In the genomic region with DNA sequence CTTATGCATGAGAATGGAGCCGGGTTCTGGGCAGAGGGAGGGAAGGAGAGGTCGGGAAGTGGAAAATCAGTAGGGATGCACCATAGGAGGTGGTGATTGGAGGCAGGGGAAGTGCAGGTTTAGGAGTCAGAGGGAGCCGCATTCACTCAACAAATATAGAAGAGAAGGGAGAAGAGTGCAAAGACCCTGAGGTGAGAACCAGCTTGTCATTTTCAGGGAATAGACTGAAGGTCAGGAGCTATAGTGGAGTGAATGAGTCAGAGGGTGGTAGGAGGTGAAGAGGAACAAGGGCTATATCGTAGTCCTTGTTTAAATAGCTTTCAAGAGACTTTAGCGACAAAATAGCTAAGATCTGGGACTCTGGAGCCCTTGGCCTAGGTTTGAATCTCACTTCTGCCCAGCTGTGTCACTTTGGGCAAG, we compare ENCODE assay signal across 8 cellular contexts. TPM values are rescaled to one million over a fixed set of nuclear protein-coding genes. Genes with fewer than 3 reads are reported as not detected.
DNase-seq lines count a peak whose midpoint lies in the region; ATAC-seq and TF ChIP-seq lines count a peak whose summit lies in the region.
"Had no signal": no experiment of that assay in that cellular context is flagged by ENCODE, and none has a peak within 500 bp of the region (broad histone marks: within the 10 kb centered on the region; RNA-seq: fewer than 3 reads in every experiment).

No MANE protein-coding gene starts in this region.

- POLR2A ChIA-PET in IMR-90 (lab: Charles Lee; ENCODE audit: unreplicated experiment): no interaction called here
- POLR2A ChIA-PET in activated CD8-positive, alpha-beta T cell treated with anti-CD3 and anti-CD28 coated beads for 36 hours (lab: Charles Lee): interaction anchor here (0.6 to 3.6 kb wide), 16 partner anchors 13 to 594 kb away, joined by 3 to 22 read pairs (median 6); a partner anchor contains a TSS

- H3K27me3 Mint-ChIP-seq in activated CD8-positive, alpha-beta T cell treated with anti-CD3 and anti-CD28 coated beads for 36 hours: no peaks in the 10 kb centered on the region

- no peak for TF ChIP-seq RAD21 in IMR-90 (IDR thresholded peaks at IDR 0.05; ENCODE audit: low read length)

- H3K4me2 ChIP-seq in IMR-90 (ENCODE audit: low read depth, low read length): peak overlapping the region; percentile 86

- H3K27me3 ChIP-seq in IMR-90 (ENCODE audit: control insufficient read depth, insufficient read depth, low read length): no peaks in the 10 kb centered on the region
- no peaks in the 10 kb centered on the region for H3K27me3 ChIP-seq in iPS-20b (ENCODE audit: insufficient read depth, low read length)
- H3K27me3 ChIP-seq in stomach smooth muscle (ENCODE audit: control insufficient read depth in 1 of 2, insufficient read depth in 2 of 2, low read length in 2 of 2): no peaks in the 10 kb centered on the region

- peak; percentile 29 for DNase-seq in IMR-90
- peak; percentile 36 for DNase-seq in activated CD8-positive, alpha-beta T cell treated with anti-CD3 and anti-CD28 coated beads for 36 hours
- DNase-seq in pons (ENCODE audit: low spot score): no peak
- no peak for DNase-seq in cerebellar cortex (ENCODE audit: low spot score)

- H2BK5ac ChIP-seq in IMR-90 (ENCODE audit: low read depth, low read length, poor library complexity, severe bottlenecking): no peak overlapping the region

- WGBS in IMR-90 (ENCODE audit: extremely low coverage in 2 of 2, insufficient read length in 1 of 2), 2 experiments: 9% methylated on average over 4 of the region's 5 CpGs; no CpG with 5 or more reads in 1 of the 2 experiments

- H3K4me1 ChIP-seq in IMR-90 (ENCODE audit: control insufficient read depth, insufficient read depth, low read length): peaks cover 6% of the 10 kb centered on the region
- peaks cover 4% of the 10 kb centered on the region; the same call in 1 of the 2 replicates for H3K4me1 ChIP-seq in iPS-20b (ENCODE audit: insufficient read depth, low read length)
- peaks cover 15% of the 10 kb centered on the region for H3K4me1 ChIP-seq in stomach smooth muscle (ENCODE audit: control insufficient read depth, insufficient read depth, low read length)

- in situ Hi-C loops in IMR-90 (cut with MboI; ENCODE audit: low sequenced_read_pairs): no loop called here

- H3K9ac ChIP-seq in IMR-90 (ENCODE audit: low read depth, low read length): peak overlapping the region; percentile 47
- H3K9ac ChIP-seq in iPS-20b (ENCODE audit: low read depth, low read length): peak overlapping the region; percentile 54; the same call in 1 of the 2 replicates
- H3K9ac ChIP-seq in stomach smooth muscle (ENCODE audit: low read length in 2 of 2): peak overlapping the region; percentile 83 to 95

- H4K8ac ChIP-seq in IMR-90 (ENCODE audit: low read depth in 2 of 2, low read length in 2 of 2): peak overlapping the region in 1 of 2 experiments; percentile 59; a peak in 3 of 4 replicates

- no peak overlapping the region for H4K5ac ChIP-seq in IMR-90 (ENCODE audit: low read depth, low read length)

- H2AK9ac ChIP-seq in IMR-90 (replicated peaks; ENCODE audit: low read depth, low read length, poor library complexity): peak overlapping the region; percentile 73

- H3K18ac ChIP-seq in IMR-90 (ENCODE audit: low read depth, low read length): no peak overlapping the region

- peaks cover 9% of the 10 kb centered on the region; the same call in 1 of the 2 replicates for H4K20me1 ChIP-seq in IMR-90 (ENCODE audit: insufficient read depth, low read length)

- H3K36me3 Mint-ChIP-seq in activated CD8-positive, alpha-beta T cell treated with anti-CD3 and anti-CD28 coated beads for 36 hours (ENCODE audit: low read depth): peaks cover 19% of the 10 kb centered on the region

- H3K4ac ChIP-seq in IMR-90 (ENCODE audit: low read depth, low read length): peak overlapping the region; percentile 17; the same call in 1 of the 2 replicates

- peak overlapping the region; percentile 98 for H2AFZ ChIP-seq in IMR-90 (replicated peaks; ENCODE audit: low read length, poor library complexity)

- CTCF ChIA-PET in IMR-90 (lab: Yijun Ruan, JAX): interaction anchor here (0.6 to 2.0 kb wide), 4 partner anchors 12 to 485 kb away, joined by 3 to 6 read pairs (median 4); a partner anchor contains a TSS
- CTCF ChIA-PET in activated CD8-positive, alpha-beta T cell treated with anti-CD3 and anti-CD28 coated beads for 36 hours (lab: Charles Lee): interaction anchor here (1.0 to 4.0 kb wide), 13 partner anchors 13 to 169 kb away, joined by 4 to 32 read pairs (median 6); a partner anchor contains a TSS

- H3K36me3 ChIP-seq in IMR-90 (ENCODE audit: control insufficient read depth, insufficient read depth, low read length) (no peaks in the 10 kb centered on the region; the same call in 1 of the 2 replicates), iPS-20b (ENCODE audit: insufficient read depth, low read depth, low read length) (no peaks in the 10 kb centered on the region), stomach smooth muscle (ENCODE audit: control insufficient read depth in 2 of 2, insufficient read depth in 2 of 2, low read length in 2 of 2) (peaks cover 0 to 3% of the 10 kb centered on the region in 2 donors)

- no peak overlapping the region for H4K91ac ChIP-seq in IMR-90 (ENCODE audit: insufficient read depth, low read depth, low read length)

- H2BK120ac ChIP-seq in IMR-90 (ENCODE audit: low read depth, low read length): no peak overlapping the region

- no peak overlapping the region for H2BK20ac ChIP-seq in IMR-90 (ENCODE audit: low read depth, low read length)

- TF ChIP-seq CTCF in IMR-90 (conservative IDR thresholded peaks at IDR 0.05; ENCODE audit: low read depth, low read length): no peak
- TF ChIP-seq CTCF in activated CD8-positive, alpha-beta T cell treated with anti-CD3 and anti-CD28 coated beads for 36 hours (IDR thresholded peaks at IDR 0.05): no peak

- H2AK5ac ChIP-seq in IMR-90 (ENCODE audit: low read depth, low read length): peak overlapping the region; percentile 77; the same call in 1 of the 2 replicates

- H3K4me1 Mint-ChIP-seq in activated CD8-positive, alpha-beta T cell treated with anti-CD3 and anti-CD28 coated beads for 36 hours (ENCODE audit: low read depth): peaks cover 50% of the 10 kb centered on the region

- intact Hi-C loops in IMR-90 (cut with micrococcal nuclease): loop anchor here (2.0 kb wide), 1 partner anchor 28 kb away; a partner anchor contains a TSS
- intact Hi-C loops in activated CD8-positive, alpha-beta T cell treated with anti-CD3 and anti-CD28 coated beads for 36 hours (cut with micrococcal nuclease): loop anchor here (2.0 kb wide), 1 partner anchor 14 kb away; no protein-coding TSS in a partner anchor

- no peak overlapping the region for H3K56ac ChIP-seq in IMR-90 (ENCODE audit: extremely low read depth, insufficient read depth, low read length)

- no peak overlapping the region for H2BK15ac ChIP-seq in IMR-90 (ENCODE audit: low read depth, low read length)

- dilution Hi-C loops in IMR-90 (cut with HindIII; ENCODE audit: low sequenced_read_pairs, unreplicated experiment): no loop called here

- peak overlapping the region; percentile 96 for H3K27ac Mint-ChIP-seq in activated CD8-positive, alpha-beta T cell treated with anti-CD3 and anti-CD28 coated beads for 36 hours

- BruUV-seq in IMR-90 (replicated peaks; lab: Mats Ljungman, UMichigan): no TSS peak

- peak overlapping the region; percentile 31 for H3K23ac ChIP-seq in IMR-90 (ENCODE audit: low read depth, low read length)

- H3K9me1 ChIP-seq in IMR-90 (ENCODE audit: insufficient read depth, low read length): peaks cover 10% of the 10 kb centered on the region

- no peak for TF ChIP-seq POLR2A in IMR-90 (IDR thresholded peaks at IDR 0.05; ENCODE audit: low read depth, low read length)

- peak overlapping the region; percentile 92 for H3K4me3 Mint-ChIP-seq in activated CD8-positive, alpha-beta T cell treated with anti-CD3 and anti-CD28 coated beads for 36 hours

- H3K27ac ChIP-seq in IMR-90 (ENCODE audit: insufficient read depth, low read length) (peak overlapping the region; percentile 8; the same call in 1 of the 2 replicates), iPS-20b (ENCODE audit: low read length) (peak overlapping the region; percentile 35), stomach smooth muscle (ENCODE audit: low read length) (peak overlapping the region; percentile 98)

- H3K9me3 Mint-ChIP-seq in activated CD8-positive, alpha-beta T cell treated with anti-CD3 and anti-CD28 coated beads for 36 hours: no peaks in the 10 kb centered on the region

- peak overlapping the region; percentile 74 for H3K4me3 ChIP-seq in IMR-90 (ENCODE audit: insufficient read depth, low read depth, low read length)
- H3K4me3 ChIP-seq in iPS-20b (ENCODE audit: low read length): peak overlapping the region; percentile 69
- peak overlapping the region; percentile 78 to 93 for H3K4me3 ChIP-seq in stomach smooth muscle (ENCODE audit: low read length in 2 of 2)

- ATAC-seq in IMR-90 (ENCODE audit: low read depth) (no peak), GM21576 (IDR thresholded peaks at IDR 0.05; ENCODE audit: unreplicated experiment) (no peak)
- ATAC-seq in activated CD8-positive, alpha-beta T cell treated with anti-CD3 and anti-CD28 coated beads for 36 hours: no peak

- H3K14ac ChIP-seq in IMR-90 (replicated peaks; ENCODE audit: low read depth, low read length): peak overlapping the region; percentile 42

- no peaks in the 10 kb centered on the region for H3K9me3 ChIP-seq in IMR-90 (ENCODE audit: control insufficient read depth, insufficient read depth, low read length)
- no peaks in the 10 kb centered on the region for H3K9me3 ChIP-seq in iPS-20b (ENCODE audit: insufficient read depth, low read depth, low read length)
- no peaks in the 10 kb centered on the region for H3K9me3 ChIP-seq in stomach smooth muscle (ENCODE audit: control insufficient read depth in 2 of 2, low read length in 2 of 2)

- H3K79me1 ChIP-seq in IMR-90 (ENCODE audit: low read depth in 1 of 2, low read length in 2 of 2): peaks cover 8 to 18% of the 10 kb centered on the region in 2 experiments; a peak in 3 of 4 replicates

RNA-seq across cellular contexts. Expression of a gene that starts 0.8 kb away (rescaled TPM):
- 7.9 and 8.3 TPM in 2 replicates for total RNA-seq in IMR-90 (2012; rRNA removed)
- 21.4 and 25.9 TPM in 2 replicates for polyA plus RNA-seq in IMR-90 (2012; rRNA removed)
- polyA plus RNA-seq in IMR-90 (2012; cell fraction: cytosol; rRNA removed): 49.0 and 50.2 TPM in 2 replicates
- 34.1 and 62.8 TPM in 2 replicates for polyA plus RNA-seq in IMR-90 (2012; cell fraction: nucleus; rRNA removed; ENCODE audit: low replicate concordance)
- 10 to 100 TPM; 39.7 to 42.3 TPM for total RNA-seq in activated CD8-positive, alpha-beta T cell treated with anti-CD3 and anti-CD28 coated beads for 36 hours

RNA-seq across cellular contexts. Expression of a gene that starts 3.6 kb away (rescaled TPM):
- not detected in 2 replicates for total RNA-seq in IMR-90 (2012; rRNA removed)
- polyA plus RNA-seq in IMR-90 (2012; rRNA removed): 0.44 TPM in 1 of 2 replicates, not detected in the other
- 0.24 and 1.6 TPM in 2 replicates for polyA plus RNA-seq in IMR-90 (2012; cell fraction: cytosol; rRNA removed)
- polyA plus RNA-seq in IMR-90 (2012; cell fraction: nucleus; rRNA removed; ENCODE audit: low replicate concordance): 0.64 TPM in 1 of 2 replicates, not detected in the other
- total RNA-seq in activated CD8-positive, alpha-beta T cell treated with anti-CD3 and anti-CD28 coated beads for 36 hours: not detected
- total RNA-seq: activated CD8-positive, alpha-beta memory T cell treated with anti-CD3 and anti-CD28 coated beads for 36 hours had no signal

RNA-seq across cellular contexts. Expression of a gene that starts 20.1 kb away (rescaled TPM):
- 50.5 and 54.1 TPM in 2 replicates for total RNA-seq in IMR-90 (2012; rRNA removed)
- polyA plus RNA-seq in IMR-90 (2012; rRNA removed): 60.2 and 62.7 TPM in 2 replicates
- polyA plus RNA-seq in IMR-90 (2012; cell fraction: cytosol; rRNA removed): 39.4 and 78.4 TPM in 2 replicates
- 64.4 and 149 TPM in 2 replicates for polyA plus RNA-seq in IMR-90 (2012; cell fraction: nucleus; rRNA removed; ENCODE audit: low replicate concordance)
- total RNA-seq in activated CD8-positive, alpha-beta T cell treated with anti-CD3 and anti-CD28 coated beads for 36 hours: 10 to 100 TPM; 87.4 to 90.1 TPM

RNA-seq across cellular contexts. Expression of a gene that starts 27.9 kb away (rescaled TPM):
- 28.3 and 30.3 TPM in 2 replicates for total RNA-seq in IMR-90 (2012; rRNA removed)
- 81.3 and 158 TPM in 2 replicates for polyA plus RNA-seq in IMR-90 (2012; rRNA removed)
- polyA plus RNA-seq in IMR-90 (2012; cell fraction: cytosol; rRNA removed): 89.7 and 101 TPM in 2 replicates
- polyA plus RNA-seq in IMR-90 (2012; cell fraction: nucleus; rRNA removed; ENCODE audit: low replicate concordance): 76.5 and 101 TPM in 2 replicates
- total RNA-seq in activated CD8-positive, alpha-beta T cell treated with anti-CD3 and anti-CD28 coated beads for 36 hours: 100 to 1,000 TPM; 260 to 281 TPM

RNA-seq across cellular contexts. Expression of a gene that starts 28.6 kb away (rescaled TPM):
- 0.28 and 0.54 TPM in 2 replicates for total RNA-seq in IMR-90 (2012; rRNA removed)
- polyA plus RNA-seq in IMR-90 (2012; rRNA removed): 4.9 and 5.4 TPM in 2 replicates
- 4.2 and 5.8 TPM in 2 replicates for polyA plus RNA-seq in IMR-90 (2012; cell fraction: cytosol; rRNA removed)
- polyA plus RNA-seq in IMR-90 (2012; cell fraction: nucleus; rRNA removed; ENCODE audit: low replicate concordance): 6.8 and 12.2 TPM in 2 replicates
- 10 to 100 TPM; 12.8 to 14.2 TPM for total RNA-seq in activated CD8-positive, alpha-beta T cell treated with anti-CD3 and anti-CD28 coated beads for 36 hours

Comparison
In these comparisons a context has a peak if more than half of its experiments do, and no peak if none do; other contexts are left out.
1. DNase-seq: peak in IMR-90 (single experiment) and activated CD8-positive, alpha-beta T cell treated with anti-CD3 and anti-CD28 coated beads for 36 hours (single experiment); none in pons (single experiment) and cerebellar cortex (single experiment).
2. H3K27ac ChIP-seq: peak in every context shown above with its lines; median percentile 98 in stomach smooth muscle; 35 in iPS-20b; 8 in IMR-90.
3. Peak in every context shown above with its lines, with median percentiles within 50 percentile points of each other: H3K4me3 ChIP-seq and H3K9ac ChIP-seq.